Comparison of ENCODE assay signal across 9 cellular contexts in the genomic region with DNA sequence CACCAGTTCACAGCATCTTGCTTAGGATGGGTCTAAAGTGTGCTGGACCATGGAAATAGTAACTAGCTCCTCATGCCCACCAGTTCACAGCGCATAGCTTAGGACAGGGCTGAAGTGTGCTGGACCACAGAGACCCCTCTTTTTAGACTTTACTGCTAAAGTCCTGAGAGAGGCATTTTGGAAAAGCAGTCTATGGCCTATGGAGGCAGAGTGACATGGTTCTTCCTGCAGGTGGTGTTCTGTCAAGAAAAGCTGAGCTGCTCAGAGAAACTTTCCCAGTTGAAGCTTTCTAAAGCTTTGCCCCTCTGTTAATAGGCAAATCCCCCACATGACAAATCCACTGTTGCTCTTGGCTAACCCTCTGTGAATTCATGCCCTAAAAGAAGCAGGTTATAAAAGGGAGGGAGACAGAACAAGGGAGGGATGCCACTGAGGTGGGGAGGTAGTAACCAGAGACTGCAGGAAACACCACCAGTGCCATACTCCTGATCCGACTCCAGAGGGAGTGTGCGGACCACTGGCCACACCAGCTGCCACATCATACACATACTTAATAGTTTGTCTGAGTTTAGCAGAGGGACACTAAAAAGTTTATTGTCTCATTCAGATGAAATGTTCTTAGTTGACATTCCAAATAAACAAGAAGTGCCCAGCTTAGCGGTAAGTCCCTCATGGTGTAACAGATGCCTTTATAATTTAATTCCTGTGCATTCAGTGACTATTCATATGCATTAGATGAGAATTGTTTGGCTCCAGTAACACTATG.
DNase-seq lines count a peak whose midpoint lies in the region; ATAC-seq and TF ChIP-seq lines count a peak whose summit lies in the region.
"Had no signal": no experiment of that assay in that cellular context is flagged by ENCODE, and none has a peak within 500 bp of the region (broad histone marks: within the 10 kb centered on the region; RNA-seq: fewer than 3 reads in every experiment).

No MANE protein-coding gene starts in this region.

- no peak overlapping the region for H3K27ac Mint-ChIP-seq in GM23338

- POLR2A ChIA-PET in SK-N-SH (lab: Yijun Ruan, JAX), result no interaction called here

- H3K9ac ChIP-seq in SK-N-SH, result no peak overlapping the region

- H3K9me3 ChIP-seq in SK-N-SH, result no peaks in the 10 kb centered on the region

- ATAC-seq in GM23338, result peak; percentile 98

- CTCF ChIA-PET in SK-N-SH (lab: Yijun Ruan, JAX), result interaction anchor here (0.6 to 4.4 kb wide), 28 partner anchors 11 to 744 kb away, joined by 3 to 38 read pairs (median 5); no protein-coding TSS in a partner anchor

- H3K4me2 ChIP-seq in GM23338 (no peak overlapping the region), SK-N-SH (no peak overlapping the region)

- H3K27ac ChIP-seq in GM23338 (ENCODE audit: low read depth) (no peak overlapping the region), SK-N-SH (ENCODE audit: low read depth in 2 of 2, low read length in 1 of 2) (no peak overlapping the region)

- H3K79me2 ChIP-seq in GM23338 (replicated peaks; ENCODE audit: insufficient read depth), result no peaks in the 10 kb centered on the region
- no peaks in the 10 kb centered on the region for H3K79me2 ChIP-seq in SK-N-SH (ENCODE audit: insufficient read depth)

- H3K36me3 ChIP-seq in GM23338 (ENCODE audit: insufficient read depth), result no peaks in the 10 kb centered on the region
- no peaks in the 10 kb centered on the region for H3K36me3 ChIP-seq in SK-N-SH (replicated peaks in 1 of 2; ENCODE audit: control insufficient read depth in 1 of 2, insufficient read depth in 2 of 2, low read length in 1 of 2)

- TF ChIP-seq CTCF in GM23338 (conservative IDR thresholded peaks at IDR 0.05; ENCODE audit: low read depth in 2 of 2), result peak in 1 of 2 experiments; percentile 77
- TF ChIP-seq CTCF in SK-N-SH (IDR thresholded peaks at IDR 0.05), result peak; percentile 46

- no peaks in the 10 kb centered on the region for H4K20me1 ChIP-seq in GM23338 (replicated peaks; ENCODE audit: insufficient read depth)
- no peaks in the 10 kb centered on the region for H4K20me1 ChIP-seq in SK-N-SH (ENCODE audit: insufficient read depth)

- H3K4me3 Mint-ChIP-seq in GM23338, result no peak overlapping the region

- peak; percentile 83 for TF ChIP-seq RAD21 in SK-N-SH (IDR thresholded peaks at IDR 0.05; ENCODE audit: low read length)

- no peaks in the 10 kb centered on the region for H3K9me2 ChIP-seq in GM23338 (ENCODE audit: insufficient read depth)
- no peaks in the 10 kb centered on the region for H3K9me2 ChIP-seq in SK-N-SH

- no peaks in the 10 kb centered on the region for H3K27me3 ChIP-seq in GM23338 (ENCODE audit: insufficient read depth)
- no peaks in the 10 kb centered on the region; the same call in 1 of the 2 replicates for H3K27me3 ChIP-seq in SK-N-SH (ENCODE audit: insufficient read depth)

- WGBS in SK-N-SH (ENCODE audit: low lambda C conversion rate), result 45% methylated on average over 4 of the region's 4 CpGs

- H2AFZ ChIP-seq in GM23338 (no peak overlapping the region), SK-N-SH (ENCODE audit: low read depth) (no peak overlapping the region)

- peaks cover 2% of the 10 kb centered on the region for H3K27me3 Mint-ChIP-seq in GM23338 (ENCODE audit: insufficient read depth, low read depth, poor library complexity)

- H3K4me3 ChIP-seq in GM23338 (no peak overlapping the region), SK-N-SH (ENCODE audit: low read depth in 2 of 2, low read length in 1 of 2) (no peak overlapping the region)

- DNase-seq in AG08396 (ENCODE audit: low spot score) (peak; percentile 52), GM23338 (ENCODE audit: low spot score) (peak; percentile 61), SK-N-SH (peak; percentile 71), iPS-NIHi11 (ENCODE audit: low spot score) (peak; percentile 67), DMS153 (lab: John Stamatoyannopoulos, UW) (no peak), KG1 (lab: John Stamatoyannopoulos, UW) (no peak), DMS53 (lab: John Stamatoyannopoulos, UW) (no peak)
- no peak for DNase-seq in activated CD8-positive, alpha-beta memory T cell treated with anti-CD3 and anti-CD28 coated beads, Interleukin-2, amount 50 U/mL, for 4 hours
- DNase-seq: right cardiac atrium had no signal

- no peaks in the 10 kb centered on the region for H3K36me3 Mint-ChIP-seq in GM23338 (ENCODE audit: low read depth)

- H3K9me3 Mint-ChIP-seq in GM23338, result no peaks in the 10 kb centered on the region; the same call in 2 of the 3 replicates

- no peaks in the 10 kb centered on the region; the same call in 1 of the 3 replicates for H3K4me1 Mint-ChIP-seq in GM23338

- H3F3A ChIP-seq in GM23338 (replicated peaks; ENCODE audit: low read depth) (no peaks in the 10 kb centered on the region), SK-N-SH (replicated peaks; ENCODE audit: insufficient read depth) (no peaks in the 10 kb centered on the region)

- no peak for TF ChIP-seq EP300 in SK-N-SH (IDR thresholded peaks at IDR 0.05; ENCODE audit: borderline replicate concordance in 1 of 2, low read depth in 1 of 2, low read length in 1 of 2)

- H3K4me1 ChIP-seq in GM23338 (ENCODE audit: insufficient read depth) (0 out of 2 replicates have a peak, but pooled peaks cover 7% of the 10 kb centered on the region), SK-N-SH (ENCODE audit: control insufficient read depth in 1 of 2, insufficient read depth in 2 of 2, low read depth in 1 of 2, low read length in 1 of 2) (peaks cover 0 to 4% of the 10 kb centered on the region in 2 experiments; a peak in 2 of 4 replicates)

TF ChIP-seq in GM23338, 12 proteins besides CTCF, POLR2A, EP300 and RAD21 (continues in another document):
- TF ChIP-seq, protein P1, sequence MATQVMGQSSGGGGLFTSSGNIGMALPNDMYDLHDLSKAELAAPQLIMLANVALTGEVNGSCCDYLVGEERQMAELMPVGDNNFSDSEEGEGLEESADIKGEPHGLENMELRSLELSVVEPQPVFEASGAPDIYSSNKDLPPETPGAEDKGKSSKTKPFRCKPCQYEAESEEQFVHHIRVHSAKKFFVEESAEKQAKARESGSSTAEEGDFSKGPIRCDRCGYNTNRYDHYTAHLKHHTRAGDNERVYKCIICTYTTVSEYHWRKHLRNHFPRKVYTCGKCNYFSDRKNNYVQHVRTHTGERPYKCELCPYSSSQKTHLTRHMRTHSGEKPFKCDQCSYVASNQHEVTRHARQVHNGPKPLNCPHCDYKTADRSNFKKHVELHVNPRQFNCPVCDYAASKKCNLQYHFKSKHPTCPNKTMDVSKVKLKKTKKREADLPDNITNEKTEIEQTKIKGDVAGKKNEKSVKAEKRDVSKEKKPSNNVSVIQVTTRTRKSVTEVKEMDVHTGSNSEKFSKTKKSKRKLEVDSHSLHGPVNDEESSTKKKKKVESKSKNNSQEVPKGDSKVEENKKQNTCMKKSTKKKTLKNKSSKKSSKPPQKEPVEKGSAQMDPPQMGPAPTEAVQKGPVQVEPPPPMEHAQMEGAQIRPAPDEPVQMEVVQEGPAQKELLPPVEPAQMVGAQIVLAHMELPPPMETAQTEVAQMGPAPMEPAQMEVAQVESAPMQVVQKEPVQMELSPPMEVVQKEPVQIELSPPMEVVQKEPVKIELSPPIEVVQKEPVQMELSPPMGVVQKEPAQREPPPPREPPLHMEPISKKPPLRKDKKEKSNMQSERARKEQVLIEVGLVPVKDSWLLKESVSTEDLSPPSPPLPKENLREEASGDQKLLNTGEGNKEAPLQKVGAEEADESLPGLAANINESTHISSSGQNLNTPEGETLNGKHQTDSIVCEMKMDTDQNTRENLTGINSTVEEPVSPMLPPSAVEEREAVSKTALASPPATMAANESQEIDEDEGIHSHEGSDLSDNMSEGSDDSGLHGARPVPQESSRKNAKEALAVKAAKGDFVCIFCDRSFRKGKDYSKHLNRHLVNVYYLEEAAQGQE (IDR thresholded peaks at IDR 0.05; ENCODE audit: unreplicated experiment), result no peak
- TF ChIP-seq STAT1 (IDR thresholded peaks at IDR 0.05; ENCODE audit: unreplicated experiment) (no peak), ZNF114 (CRISPR knock-in tag; IDR thresholded peaks at IDR 0.05) (no peak)

TF ChIP-seq in SK-N-SH, 30 proteins besides CTCF, POLR2A, EP300 and RAD21:
- TF ChIP-seq FOXJ3 (CRISPR knock-in tag; IDR thresholded peaks at IDR 0.05), result no peak
- no peak for TF ChIP-seq EZH2phosphoT487 (IDR thresholded peaks at IDR 0.05; ENCODE audit: borderline replicate concordance, low read depth)
- TF ChIP-seq SMC3 (IDR thresholded peaks at IDR 0.05; ENCODE audit: low read depth, low read length), result peak; percentile 76
- TF ChIP-seq TAF1 (IDR thresholded peaks at IDR 0.05; ENCODE audit: borderline replicate concordance, low read depth, low read length), result no peak

Comparison
In these comparisons a context has a peak if more than half of its experiments do, and no peak if none do; other contexts are left out.
1. DNase-seq: peak in AG08396 (single experiment), GM23338 (single experiment), SK-N-SH (single experiment) and iPS-NIHi11 (single experiment); none in DMS153 (single experiment), KG1 (single experiment), DMS53 (single experiment) and activated CD8-positive, alpha-beta memory T cell treated with anti-CD3 and anti-CD28 coated beads, Interleukin-2, amount 50 U/mL, for 4 hours (single experiment).